ENCODE assay signal across 1 cellular context in the genomic region with DNA sequence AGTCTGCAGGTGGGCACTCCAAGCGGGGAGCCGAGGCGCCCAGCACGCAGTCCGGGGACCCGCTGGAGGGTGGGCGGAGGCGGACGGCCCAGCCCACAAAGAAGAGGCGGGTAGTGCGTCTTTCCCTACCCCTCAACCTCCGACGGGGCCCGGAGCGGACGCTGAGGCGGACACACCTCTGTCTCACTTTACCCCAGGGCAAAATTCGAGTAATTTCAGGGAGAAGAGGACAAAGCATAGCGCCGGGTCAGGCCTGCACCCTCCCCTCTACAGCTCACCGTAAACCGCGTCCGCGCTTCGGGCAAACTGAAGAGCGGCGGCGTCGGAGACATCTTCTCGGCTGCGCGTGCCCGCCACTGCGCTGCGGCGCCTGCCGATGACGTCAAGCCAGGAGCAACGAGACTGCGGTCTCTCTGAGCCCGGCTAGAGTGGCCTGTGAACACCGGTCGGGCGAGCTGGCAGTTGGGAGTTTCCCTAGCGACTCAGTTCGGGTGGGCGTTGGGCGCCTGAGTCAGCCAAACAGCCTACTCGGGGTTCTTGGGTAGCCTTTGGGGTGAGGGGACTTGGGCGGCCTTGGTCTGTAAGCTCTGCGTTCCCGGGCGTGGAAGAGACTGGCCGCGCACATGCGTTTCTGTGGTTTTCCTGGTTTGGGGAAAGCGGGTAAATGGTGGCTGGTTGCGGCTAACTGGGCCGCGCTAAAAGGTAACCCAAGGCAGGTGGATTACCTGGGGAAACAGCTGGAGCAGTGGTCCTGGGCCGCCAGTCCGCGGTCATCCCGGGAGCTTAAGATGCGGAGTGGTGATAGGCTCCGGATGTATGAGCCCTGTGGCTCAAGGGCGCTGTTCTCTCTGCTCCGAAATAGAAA.
TF ChIP-seq lines count a peak whose summit lies in the region.

A gene with protein sequence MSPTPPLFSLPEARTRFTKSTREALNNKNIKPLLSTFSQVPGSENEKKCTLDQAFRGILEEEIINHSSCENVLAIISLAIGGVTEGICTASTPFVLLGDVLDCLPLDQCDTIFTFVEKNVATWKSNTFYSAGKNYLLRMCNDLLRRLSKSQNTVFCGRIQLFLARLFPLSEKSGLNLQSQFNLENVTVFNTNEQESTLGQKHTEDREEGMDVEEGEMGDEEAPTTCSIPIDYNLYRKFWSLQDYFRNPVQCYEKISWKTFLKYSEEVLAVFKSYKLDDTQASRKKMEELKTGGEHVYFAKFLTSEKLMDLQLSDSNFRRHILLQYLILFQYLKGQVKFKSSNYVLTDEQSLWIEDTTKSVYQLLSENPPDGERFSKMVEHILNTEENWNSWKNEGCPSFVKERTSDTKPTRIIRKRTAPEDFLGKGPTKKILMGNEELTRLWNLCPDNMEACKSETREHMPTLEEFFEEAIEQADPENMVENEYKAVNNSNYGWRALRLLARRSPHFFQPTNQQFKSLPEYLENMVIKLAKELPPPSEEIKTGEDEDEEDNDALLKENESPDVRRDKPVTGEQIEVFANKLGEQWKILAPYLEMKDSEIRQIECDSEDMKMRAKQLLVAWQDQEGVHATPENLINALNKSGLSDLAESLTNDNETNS (minus strand): TSS at position 360 of the 865 bp plus-strand sequence. CDS start 28 bp downstream, at position 332.

TF ChIP-seq in HEK293, 187 proteins besides CTCF, POLR2A, EP300 and RAD21 (continued from another document and continues in another):
- TF ChIP-seq PRDM2 (tag by site-specific recombination; IDR thresholded peaks at IDR 0.05; ENCODE audit: borderline replicate concordance), result no peak
- TF ChIP-seq PRDM4 (tag by site-specific recombination; IDR thresholded peaks at IDR 0.05), result peak; percentile 61; the same call in 1 of the 2 replicates
- TF ChIP-seq ZNF837 (tag by site-specific recombination; IDR thresholded peaks at IDR 0.05), result no peak
- no peak for TF ChIP-seq ZNF350 (tag by site-specific recombination; IDR thresholded peaks at IDR 0.05)
- TF ChIP-seq ZBTB8A (tag by site-specific recombination; IDR thresholded peaks at IDR 0.05), result peak; percentile 92
- peak; percentile 79 for TF ChIP-seq ZEB2 (tag by site-specific recombination; IDR thresholded peaks at IDR 0.05)
- TF ChIP-seq ZNF548 (tag by site-specific recombination; IDR thresholded peaks at IDR 0.05), result no peak
- TF ChIP-seq ZBTB20 (tag by site-specific recombination; IDR thresholded peaks at IDR 0.05), result peak; percentile 73
- no peak for TF ChIP-seq ZBTB48 (tag by site-specific recombination; IDR thresholded peaks at IDR 0.05)
- TF ChIP-seq ZNF76 (tag by site-specific recombination; IDR thresholded peaks at IDR 0.05; ENCODE audit: borderline replicate concordance, low read depth), result peak; percentile 85
- TF ChIP-seq ZNF324 (tag by site-specific recombination; IDR thresholded peaks at IDR 0.05), result peak; percentile 75; the same call in 1 of the 2 replicates
- no peak for TF ChIP-seq ZNF221 (tag by site-specific recombination; IDR thresholded peaks at IDR 0.05; ENCODE audit: borderline replicate concordance)
- TF ChIP-seq ZXDB (tag by site-specific recombination; IDR thresholded peaks at IDR 0.05), result peak; percentile 93
- TF ChIP-seq ZNF404 (tag by site-specific recombination; IDR thresholded peaks at IDR 0.05), result no peak
- no peak for TF ChIP-seq ZNF146 (tag by site-specific recombination; IDR thresholded peaks at IDR 0.05)
- no peak for TF ChIP-seq ZNF626 (tag by site-specific recombination; IDR thresholded peaks at IDR 0.05)
- no peak for TF ChIP-seq ZNF19 (tag by site-specific recombination; IDR thresholded peaks at IDR 0.05; ENCODE audit: low read depth)
- no peak for TF ChIP-seq RBAK (tag by site-specific recombination; IDR thresholded peaks at IDR 0.05)
- TF ChIP-seq ZNF24 (tag by site-specific recombination; IDR thresholded peaks at IDR 0.05), result 0 out of 2 replicates have a peak, but pooled peaks have one; percentile 67
- no peak for TF ChIP-seq TRIM28 (IDR thresholded peaks at IDR 0.05; ENCODE audit: borderline replicate concordance, low read length)
- peak; percentile 88 for TF ChIP-seq PRDM10 (tag by site-specific recombination; IDR thresholded peaks at IDR 0.05)
- TF ChIP-seq ZBTB10 (tag by site-specific recombination; IDR thresholded peaks at IDR 0.05), result no peak; the same call in 1 of the 2 replicates
- TF ChIP-seq, protein P1, sequence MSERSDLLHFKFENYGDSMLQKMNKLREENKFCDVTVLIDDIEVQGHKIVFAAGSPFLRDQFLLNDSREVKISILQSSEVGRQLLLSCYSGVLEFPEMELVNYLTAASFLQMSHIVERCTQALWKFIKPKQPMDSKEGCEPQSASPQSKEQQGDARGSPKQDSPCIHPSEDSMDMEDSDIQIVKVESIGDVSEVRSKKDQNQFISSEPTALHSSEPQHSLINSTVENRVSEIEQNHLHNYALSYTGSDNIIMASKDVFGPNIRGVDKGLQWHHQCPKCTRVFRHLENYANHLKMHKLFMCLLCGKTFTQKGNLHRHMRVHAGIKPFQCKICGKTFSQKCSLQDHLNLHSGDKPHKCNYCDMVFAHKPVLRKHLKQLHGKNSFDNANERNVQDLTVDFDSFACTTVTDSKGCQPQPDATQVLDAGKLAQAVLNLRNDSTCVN (tag by site-specific recombination; optimal IDR thresholded peaks at IDR 0.05), result peak; percentile 97
- peak; percentile 61 for TF ChIP-seq ZNF660 (tag by site-specific recombination; IDR thresholded peaks at IDR 0.05)
- TF ChIP-seq ZNF544 (tag by site-specific recombination; IDR thresholded peaks at IDR 0.05), result no peak
- no peak for TF ChIP-seq ZNF2 (tag by site-specific recombination; IDR thresholded peaks at IDR 0.05)
- peak; percentile 72; the same call in 1 of the 2 replicates for TF ChIP-seq KLF7 (tag by site-specific recombination; IDR thresholded peaks at IDR 0.05; ENCODE audit: borderline replicate concordance)
- no peak for TF ChIP-seq ZNF558 (tag by site-specific recombination; IDR thresholded peaks at IDR 0.05)
- TF ChIP-seq GLIS1 (tag by site-specific recombination; IDR thresholded peaks at IDR 0.05), result peak; percentile 12; the same call in 1 of the 2 replicates
- TF ChIP-seq ZFP3 (tag by site-specific recombination; IDR thresholded peaks at IDR 0.05; ENCODE audit: low read depth), result peak; percentile 16; the same call in 1 of the 2 replicates
- peak; percentile 64 for TF ChIP-seq GLIS2 (tag by site-specific recombination; IDR thresholded peaks at IDR 0.05)
- peak; percentile 59 for TF ChIP-seq KLF1 (tag by site-specific recombination; IDR thresholded peaks at IDR 0.05)
- no peak for TF ChIP-seq ZNF707 (tag by site-specific recombination; IDR thresholded peaks at IDR 0.05)
- TF ChIP-seq GLI2 (tag by site-specific recombination; IDR thresholded peaks at IDR 0.05; ENCODE audit: borderline replicate concordance, low read depth), result no peak
- TF ChIP-seq ZBTB17 (tag by site-specific recombination; IDR thresholded peaks at IDR 0.05), result peak; percentile 92
- no peak for TF ChIP-seq ZNF292 (tag by site-specific recombination; IDR thresholded peaks at IDR 0.05; ENCODE audit: borderline replicate concordance, low read depth)
- peak; percentile 45 for TF ChIP-seq EGR2 (tag by site-specific recombination; IDR thresholded peaks at IDR 0.05; ENCODE audit: low read depth)
